In genomic region chr5:123120197-123120596, GRCh38 we compare ENCODE assay signal across 11 cellular contexts. TPM values are rescaled to one million over a fixed set of nuclear protein-coding genes. Genes with fewer than 3 reads are reported as not detected.
DNase-seq lines count a peak whose midpoint lies in the region; ATAC-seq, FAIRE-seq and TF ChIP-seq lines count a peak whose summit lies in the region.
"Had no signal": no experiment of that assay in that cellular context is flagged by ENCODE, and none has a peak within 500 bp of the region (broad histone marks: within the 10 kb centered on the region; RNA-seq: fewer than 3 reads in every experiment).

No MANE protein-coding gene starts in this region.

- no peaks in the 10 kb centered on the region for H3K36me3 ChIP-seq in astrocyte (ENCODE audit: insufficient read depth, low read length)
- no peaks in the 10 kb centered on the region for H3K36me3 ChIP-seq in right lobe of liver

- H4K20me1 ChIP-seq in astrocyte (ENCODE audit: insufficient read depth, low read length): no peaks in the 10 kb centered on the region

- H3K4me2 ChIP-seq in astrocyte (ENCODE audit: low read length): no peak overlapping the region

- no peaks in the 10 kb centered on the region for H3K36me3 Mint-ChIP-seq in astrocyte (ENCODE audit: low read depth, unreplicated experiment)
- H3K36me3 Mint-ChIP-seq in activated T-helper 2 cell treated with anti-CD3 and anti-CD28 coated beads, Interferon-gamma antibody, Interleukin-2, Interleukin-4, amounts not matched to agents 10 μg/mL and 5 μg/mL and 100 μg/mL, durations not matched to agents 14 hours and 24 hours and 36 hours (ENCODE audit: low read depth): no peaks in the 10 kb centered on the region

- H3K4me3 ChIP-seq in astrocyte (ENCODE audit: insufficient read depth, low read depth, low read length) (no peak overlapping the region), right lobe of liver (no peak overlapping the region)

- peak overlapping the region; percentile 70 for H3K27ac Mint-ChIP-seq in astrocyte (ENCODE audit: unreplicated experiment)
- no peak overlapping the region for H3K27ac Mint-ChIP-seq in activated T-helper 2 cell treated with anti-CD3 and anti-CD28 coated beads, Interferon-gamma antibody, Interleukin-2, Interleukin-4, amounts not matched to agents 10 μg/mL and 5 μg/mL and 100 μg/mL, durations not matched to agents 14 hours and 24 hours and 36 hours
- H3K27ac Mint-ChIP-seq: activated T-cell treated with anti-CD3 and anti-CD28 coated beads, Interleukin-2, amount 50 U/mL, for 72 hours had no signal

- peak in 3 of 4 donors; percentile 52 to 64 (median 58) for ATAC-seq in right lobe of liver
- ATAC-seq: activated T-cell treated with anti-CD3 and anti-CD28 coated beads, Interleukin-2, amount 50 U/mL, for 72 hours had no signal

- intact Hi-C loops in right lobe of liver (cut with DNase I): no loop called here
- intact Hi-C loops in activated T-helper 2 cell treated with anti-CD3 and anti-CD28 coated beads, Interferon-gamma antibody, Interleukin-2, Interleukin-4, amounts not matched to agents 10 μg/mL and 5 μg/mL and 100 μg/mL, durations not matched to agents 14 hours and 24 hours and 36 hours (cut with micrococcal nuclease): no loop called here

- H3K79me2 ChIP-seq in astrocyte (ENCODE audit: insufficient read depth, low read length): no peaks in the 10 kb centered on the region

- FAIRE-seq in astrocyte (lab: Jason Lieb, UNC): no peak

- H3K27me3 Mint-ChIP-seq in astrocyte (ENCODE audit: low read depth, unreplicated experiment): peaks cover 5% of the 10 kb centered on the region
- peaks cover 43% of the 10 kb centered on the region for H3K27me3 Mint-ChIP-seq in activated T-helper 2 cell treated with anti-CD3 and anti-CD28 coated beads, Interferon-gamma antibody, Interleukin-2, Interleukin-4, amounts not matched to agents 10 μg/mL and 5 μg/mL and 100 μg/mL, durations not matched to agents 14 hours and 24 hours and 36 hours (ENCODE audit: low read depth)

- H3K4me1 ChIP-seq in astrocyte (ENCODE audit: insufficient read depth, low read length): peaks cover 7% of the 10 kb centered on the region
- H3K4me1 ChIP-seq in right lobe of liver: no peaks in the 10 kb centered on the region

- 39% methylated on average over 3 of the region's 3 CpGs for WGBS in right lobe of liver (ENCODE audit: insufficient coverage, low coverage, low lambda C conversion rate, missing lambda C conversion rate)

- TF ChIP-seq CTCF in astrocyte (IDR thresholded peaks at IDR 0.05; ENCODE audit: insufficient read depth, low read depth, low read length) (no peak), right lobe of liver (IDR thresholded peaks at IDR 0.05) (peak in 2 of 4 donors; percentile 10 to 32)

- no peak overlapping the region for H3K9ac ChIP-seq in astrocyte (ENCODE audit: low read length)

- H3K27me3 ChIP-seq in astrocyte (ENCODE audit: insufficient read depth, low read length) (no peaks in the 10 kb centered on the region), right lobe of liver (no peaks in the 10 kb centered on the region)

- H2AFZ ChIP-seq in astrocyte (ENCODE audit: low read depth, low read length): no peak overlapping the region

- DNase-seq in D341Med (ENCODE audit: low spot score) (peak; percentile 56), HT-29 (ENCODE audit: low spot score) (peak; percentile 42), astrocyte (ENCODE audit: low read depth) (no peak), right lobe of liver (no peak), T-helper 2 cell (no peak), AG20443 (ENCODE audit: low spot score) (no peak), SIG-M5 (lab: John Stamatoyannopoulos, UW) (no peak)
- no peak for DNase-seq in activated T-helper 2 cell treated with anti-CD3 and anti-CD28 coated beads, Interferon-gamma antibody, Interleukin-2, Interleukin-4, amounts not matched to agents 10 μg/mL and 5 μg/mL and 100 μg/mL, durations not matched to agents 14 hours and 24 hours and 36 hours (ENCODE audit: low spot score)
- DNase-seq: activated T-cell treated with anti-CD3 and anti-CD28 coated beads, Interleukin-2, amount 50 U/mL, for 72 hours; NCI-H187 treated with DMSO at 0.1 percent for 48 hours; retina had no signal

- H3K9me3 Mint-ChIP-seq in astrocyte (ENCODE audit: unreplicated experiment): peaks cover 1% of the 10 kb centered on the region
- H3K9me3 Mint-ChIP-seq in activated T-helper 2 cell treated with anti-CD3 and anti-CD28 coated beads, Interferon-gamma antibody, Interleukin-2, Interleukin-4, amounts not matched to agents 10 μg/mL and 5 μg/mL and 100 μg/mL, durations not matched to agents 14 hours and 24 hours and 36 hours: no peaks in the 10 kb centered on the region
- H3K9me3 Mint-ChIP-seq: activated T-cell treated with anti-CD3 and anti-CD28 coated beads, Interleukin-2, amount 50 U/mL, for 72 hours had no signal

- H3K9me3 ChIP-seq in astrocyte (ENCODE audit: insufficient read depth, low read depth, low read length): no peaks in the 10 kb centered on the region
- H3K9me3 ChIP-seq in right lobe of liver: no peaks in the 10 kb centered on the region

- no peak for TF ChIP-seq POLR2A in right lobe of liver (IDR thresholded peaks at IDR 0.05)

- H3K27ac ChIP-seq in astrocyte (ENCODE audit: low read depth, low read length) (no peak overlapping the region), right lobe of liver (no peak overlapping the region)

- H3K4me1 Mint-ChIP-seq in astrocyte (ENCODE audit: low read depth, unreplicated experiment): peaks cover 28% of the 10 kb centered on the region
- peaks cover 2% of the 10 kb centered on the region for H3K4me1 Mint-ChIP-seq in activated T-helper 2 cell treated with anti-CD3 and anti-CD28 coated beads, Interferon-gamma antibody, Interleukin-2, Interleukin-4, amounts not matched to agents 10 μg/mL and 5 μg/mL and 100 μg/mL, durations not matched to agents 14 hours and 24 hours and 36 hours (ENCODE audit: low read depth)

- no peak overlapping the region for H3K4me3 Mint-ChIP-seq in astrocyte (ENCODE audit: unreplicated experiment)
- no peak overlapping the region for H3K4me3 Mint-ChIP-seq in activated T-helper 2 cell treated with anti-CD3 and anti-CD28 coated beads, Interferon-gamma antibody, Interleukin-2, Interleukin-4, amounts not matched to agents 10 μg/mL and 5 μg/mL and 100 μg/mL, durations not matched to agents 14 hours and 24 hours and 36 hours (ENCODE audit: low read depth)
- H3K4me3 Mint-ChIP-seq: activated T-cell treated with anti-CD3 and anti-CD28 coated beads, Interleukin-2, amount 50 U/mL, for 72 hours had no signal

RNA-seq across cellular contexts. Expression of gene PRDM6, which starts 31.2 kb away (rescaled TPM):
- not detected in 2 replicates for total RNA-seq in HT-29 (2014; rRNA removed; shearing (Covaris generic))
- total RNA-seq in astrocyte: 0.43 and 1.2 TPM in 2 replicates
- total RNA-seq in right lobe of liver: under 1 TPM in 5 of 6 experiments, not detected in 1; 0.20 to 0.64 (median 0.31) TPM
- total RNA-seq in activated T-helper 2 cell treated with anti-CD3 and anti-CD28 coated beads, Interferon-gamma antibody, Interleukin-2, Interleukin-4, amounts not matched to agents 10 μg/mL and 5 μg/mL and 100 μg/mL, durations not matched to agents 14 hours and 24 hours and 36 hours: not detected in 2 replicates

Comparison
In these comparisons a context has a peak if more than half of its experiments do, and no peak if none do; other contexts are left out.
1. DNase-seq: peak in D341Med (single experiment) and HT-29 (single experiment); none in astrocyte (single experiment), right lobe of liver (0 of 3), activated T-helper 2 cell treated with anti-CD3 and anti-CD28 coated beads, Interferon-gamma antibody, Interleukin-2, Interleukin-4, amounts not matched to agents 10 μg/mL and 5 μg/mL and 100 μg/mL, durations not matched to agents 14 hours and 24 hours and 36 hours (single experiment), T-helper 2 cell (0 of 5), AG20443 (single experiment) and SIG-M5 (single experiment).